ENCODE assay signal across 9 cellular contexts in the genomic region with DNA sequence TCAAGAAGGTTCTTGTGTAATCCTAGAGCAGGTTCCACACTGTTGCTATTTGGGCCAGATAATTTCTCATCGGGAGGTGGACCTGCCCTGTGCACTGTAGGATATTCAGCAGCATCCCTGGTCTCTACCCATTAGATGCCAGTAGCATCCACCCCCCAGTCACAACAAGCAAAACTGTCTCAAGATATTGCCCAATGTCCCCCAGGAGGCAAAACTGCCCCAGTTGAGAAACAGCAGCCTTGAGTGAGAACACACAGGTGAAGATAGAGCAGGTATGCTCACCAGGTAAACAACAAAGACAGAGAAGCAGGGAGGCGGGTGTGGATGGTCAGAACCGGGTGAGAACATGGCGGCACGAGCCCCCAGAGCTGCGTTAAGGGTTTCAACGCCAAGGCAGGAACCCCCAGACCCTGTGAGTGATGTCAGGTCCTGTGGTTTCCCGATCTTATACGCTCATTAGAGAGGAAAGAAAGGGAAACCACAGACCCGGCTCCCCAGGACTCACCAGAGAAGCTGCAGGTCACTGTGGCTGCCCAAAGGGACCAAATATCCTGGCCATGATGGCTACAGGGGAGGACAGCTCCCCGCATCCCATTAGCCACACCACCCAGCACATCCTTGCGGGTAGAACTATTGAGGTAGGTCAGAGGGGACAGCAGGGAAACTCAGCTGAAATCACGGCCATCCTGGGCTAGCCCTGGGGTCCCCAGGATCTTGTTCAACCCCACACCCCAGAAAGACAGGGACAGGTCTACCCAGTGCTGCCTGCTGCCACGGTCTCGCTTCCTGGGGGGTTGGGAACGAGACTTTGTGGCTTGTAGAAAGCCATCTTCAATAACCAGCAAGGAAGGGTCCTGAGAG. TPM values are rescaled to one million over a fixed set of nuclear protein-coding genes. Genes with fewer than 3 reads are reported as not detected.
DNase-seq lines count a peak whose midpoint lies in the region; ATAC-seq and TF ChIP-seq lines count a peak whose summit lies in the region.
"Had no signal": no experiment of that assay in that cellular context is flagged by ENCODE, and none has a peak within 500 bp of the region (broad histone marks: within the 10 kb centered on the region; RNA-seq: fewer than 3 reads in every experiment).

No MANE protein-coding gene starts in this region.

- peaks cover 52% of the 10 kb centered on the region for H3K4me1 Mint-ChIP-seq in chondrocyte (ENCODE audit: low read depth)
- H3K4me1 Mint-ChIP-seq in activated naive CD8-positive, alpha-beta T cell treated with anti-CD3 and anti-CD28 coated beads for 36 hours: peaks cover 9% of the 10 kb centered on the region

- H3K9me3 Mint-ChIP-seq in chondrocyte (ENCODE audit: low read depth): no peaks in the 10 kb centered on the region
- H3K9me3 Mint-ChIP-seq in activated naive CD8-positive, alpha-beta T cell treated with anti-CD3 and anti-CD28 coated beads for 36 hours: no peaks in the 10 kb centered on the region

- H3K9me2 ChIP-seq in Karpas-422 (replicated peaks; ENCODE audit: insufficient read depth, low read length): no peaks in the 10 kb centered on the region

- no peaks in the 10 kb centered on the region for H3K9me3 ChIP-seq in Karpas-422 (ENCODE audit: low read length)

- no peak for DNase-seq in chondrocyte (ENCODE audit: low spot score)
- DNase-seq in activated naive CD8-positive, alpha-beta T cell treated with anti-CD3 and anti-CD28 coated beads for 36 hours: no peak
- no peak for DNase-seq in stimulated activated CD4-positive, alpha-beta T cell treated with anti-CD3 and anti-CD28 coated beads, Interleukin-1b, Interleukin-23, amount 100 ng/mL, for 48 hours
- no peak for DNase-seq in Karpas-422
- no peak for DNase-seq in iPS-NIHi7 (ENCODE audit: extremely low spot score)

- peaks cover 2% of the 10 kb centered on the region for H3K36me3 Mint-ChIP-seq in chondrocyte (ENCODE audit: low read depth)
- H3K36me3 Mint-ChIP-seq in activated naive CD8-positive, alpha-beta T cell treated with anti-CD3 and anti-CD28 coated beads for 36 hours: no peaks in the 10 kb centered on the region

- H3K27ac Mint-ChIP-seq in chondrocyte (ENCODE audit: unreplicated experiment): peak overlapping the region; percentile 85
- H3K27ac Mint-ChIP-seq in activated naive CD8-positive, alpha-beta T cell treated with anti-CD3 and anti-CD28 coated beads for 36 hours: no peak overlapping the region

- no peaks in the 10 kb centered on the region for H3K27me3 Mint-ChIP-seq in chondrocyte (ENCODE audit: low read depth)
- H3K27me3 Mint-ChIP-seq in activated naive CD8-positive, alpha-beta T cell treated with anti-CD3 and anti-CD28 coated beads for 36 hours: peaks cover 3% of the 10 kb centered on the region

- H3K4me2 ChIP-seq in Karpas-422 (ENCODE audit: low read depth, low read length, poor library complexity, severe bottlenecking): no peak overlapping the region

- H3K4me3 ChIP-seq in skin epidermis: no peak overlapping the region
- H3K4me3 ChIP-seq in Karpas-422 (ENCODE audit: low read length): no peak overlapping the region
- H3K4me3 ChIP-seq: SK-N-MC had no signal

- H3K27ac ChIP-seq in skin epidermis (peak overlapping the region in 17 of 21 experiments; percentile 2 to 90 (median 74)), Karpas-422 (ENCODE audit: low read length) (no peak overlapping the region)
- H3K27ac ChIP-seq: SK-N-MC had no signal

- peak overlapping the region; percentile 27 for H3K4me3 Mint-ChIP-seq in chondrocyte (ENCODE audit: unreplicated experiment)
- no peak overlapping the region for H3K4me3 Mint-ChIP-seq in activated naive CD8-positive, alpha-beta T cell treated with anti-CD3 and anti-CD28 coated beads for 36 hours

- peaks cover 4% of the 10 kb centered on the region; the same call in 1 of the 2 replicates for H3K4me1 ChIP-seq in Karpas-422 (ENCODE audit: low read length)

- no peaks in the 10 kb centered on the region for H3K36me3 ChIP-seq in Karpas-422 (ENCODE audit: insufficient read depth, low read length)

- no peak overlapping the region for H2AFZ ChIP-seq in Karpas-422 (ENCODE audit: low read length)

- H3K79me2 ChIP-seq in Karpas-422 (ENCODE audit: low read length): no peaks in the 10 kb centered on the region

- ATAC-seq in GM19467 (IDR thresholded peaks at IDR 0.05; ENCODE audit: unreplicated experiment) (peak; percentile 33), HG03159 (IDR thresholded peaks at IDR 0.05; ENCODE audit: unreplicated experiment) (peak; percentile 53)

- no peaks in the 10 kb centered on the region for H4K20me1 ChIP-seq in Karpas-422 (ENCODE audit: insufficient read depth, low read depth, low read length)

- H3K9ac ChIP-seq in Karpas-422 (ENCODE audit: low read length): no peak overlapping the region

- no peak for TF ChIP-seq CTCF in chondrocyte (IDR thresholded peaks at IDR 0.05)

- no peaks in the 10 kb centered on the region for H3K27me3 ChIP-seq in Karpas-422 (ENCODE audit: low read length)

RNA-seq across cellular contexts. Expression of a gene that starts 21.2 kb away (rescaled TPM):
- total RNA-seq in chondrocyte: 9.1 to 10.6 TPM (median 10.5 TPM) in 3 replicates
- total RNA-seq in activated naive CD8-positive, alpha-beta T cell treated with anti-CD3 and anti-CD28 coated beads for 36 hours: under 1 TPM; 0.56 to 0.98 TPM
- not detected in 2 replicates for total RNA-seq in Karpas-422 (2014; rRNA removed; shearing (Covaris generic); ENCODE audit: low replicate concordance)

RNA-seq across cellular contexts. Expression of a gene that starts 28.9 kb away (rescaled TPM):
- not detected in 3 replicates for total RNA-seq in chondrocyte
- total RNA-seq in activated naive CD8-positive, alpha-beta T cell treated with anti-CD3 and anti-CD28 coated beads for 36 hours: not detected
- not detected in 2 replicates for total RNA-seq in Karpas-422 (2014; rRNA removed; shearing (Covaris generic); ENCODE audit: low replicate concordance)
